In genomic region chr6:169391473-169392071, GRCh38 we compare ENCODE assay signal across 20 cellular contexts.
DNase-seq lines count a peak whose midpoint lies in the region; ATAC-seq and TF ChIP-seq lines count a peak whose summit lies in the region.
"Had no signal": no experiment of that assay in that cellular context is flagged by ENCODE, and none has a peak within 500 bp of the region (broad histone marks: within the 10 kb centered on the region; RNA-seq: fewer than 3 reads in every experiment).

No MANE protein-coding gene starts in this region.

- TF ChIP-seq CTCF in MM.1S (IDR thresholded peaks at IDR 0.05; ENCODE audit: low read length) (no peak), fibroblast of mammary gland (conservative IDR thresholded peaks at IDR 0.05; ENCODE audit: control insufficient read depth, insufficient read depth, low read depth, low read length) (no peak)

- H4K20me1 ChIP-seq in MM.1S (ENCODE audit: insufficient read depth, low read length) = no peaks in the 10 kb centered on the region

- no peak overlapping the region for H2AFZ ChIP-seq in MM.1S (ENCODE audit: low read length)

- H3K79me2 ChIP-seq in MM.1S (ENCODE audit: low read length) = no peaks in the 10 kb centered on the region

- no peaks in the 10 kb centered on the region for H3F3A ChIP-seq in MM.1S (ENCODE audit: insufficient read depth, low read length)

- no peaks in the 10 kb centered on the region for H3K9me3 ChIP-seq in MM.1S (replicated peaks; ENCODE audit: insufficient read depth, low read length)
- H3K9me3 ChIP-seq: BE2C had no signal

- no peak overlapping the region for H3K9ac ChIP-seq in MM.1S (ENCODE audit: low read length)

- no peaks in the 10 kb centered on the region for H3K27me3 ChIP-seq in MM.1S (replicated peaks; ENCODE audit: insufficient read depth, low read length)
- H3K27me3 ChIP-seq: BE2C had no signal

- no peak overlapping the region for H3K27ac ChIP-seq in MM.1S (ENCODE audit: low read length)
- H3K27ac ChIP-seq: HL-60 had no signal

- no peaks in the 10 kb centered on the region for H3K36me3 ChIP-seq in MM.1S (replicated peaks; ENCODE audit: insufficient read depth, low read length)
- H3K36me3 ChIP-seq: BE2C had no signal

- H3K4me1 ChIP-seq in MM.1S (ENCODE audit: low read length) = no peaks in the 10 kb centered on the region; the same call in 1 of the 2 replicates
- H3K4me1 ChIP-seq: BE2C had no signal

- no peaks in the 10 kb centered on the region for H3K9me2 ChIP-seq in MM.1S (replicated peaks; ENCODE audit: insufficient read depth, low read length)

- DNase-seq in MM.1S (peak; percentile 34), amniotic epithelial cell (ENCODE audit: low read depth) (peak; percentile 28), fibroblast of mammary gland (ENCODE audit: low read depth) (peak; percentile 24), NCI-H774 (lab: John Stamatoyannopoulos, UW) (no peak), cerebellar cortex (ENCODE audit: low spot score) (no peak), NCI-H82 treated with DMSO at 0.1 percent for 48 hours (lab: John Stamatoyannopoulos, UW; ENCODE audit: unreplicated experiment) (no peak)
- no peak for DNase-seq in stimulated activated naive CD8-positive, alpha-beta T cell treated with anti-CD3 and anti-CD28 coated beads, Interleukin-15, Interleukin-2, amounts not matched to agents 100 U/mL and 50 U/mL, for 24 hours
- DNase-seq: ACHN; BE2C; C1 segment of cervical spinal cord; CD4-positive, CD25-positive, alpha-beta regulatory T cell; CD8-positive, alpha-beta memory T cell; COR-L47; DMS 273 treated with DMSO at 0.1 percent for 48 hours; DMS53; DND-41; EL; H9 had no signal

- H3K4me2 ChIP-seq in MM.1S (ENCODE audit: low read depth, low read length) = no peak overlapping the region

- no peak for ATAC-seq in stimulated activated naive CD8-positive, alpha-beta T cell treated with anti-CD3 and anti-CD28 coated beads, Interleukin-15, Interleukin-2, amounts not matched to agents 100 U/mL and 50 U/mL, for 24 hours
- ATAC-seq: GM12878 had no signal

- H3K4me3 ChIP-seq in MM.1S (ENCODE audit: low read length) (no peak overlapping the region), fibroblast of mammary gland (ENCODE audit: control insufficient read depth, low read depth, low read length) (no peak overlapping the region)
- H3K4me3 ChIP-seq: GM12878 had no signal

Comparison
In these comparisons a context has a peak if more than half of its experiments do, and no peak if none do; other contexts are left out.
1. DNase-seq: peak in MM.1S (single experiment), amniotic epithelial cell (single experiment) and fibroblast of mammary gland (single experiment); none in NCI-H774 (single experiment), cerebellar cortex (single experiment), NCI-H82 treated with DMSO at 0.1 percent for 48 hours (single experiment) and stimulated activated naive CD8-positive, alpha-beta T cell treated with anti-CD3 and anti-CD28 coated beads, Interleukin-15, Interleukin-2, amounts not matched to agents 100 U/mL and 50 U/mL, for 24 hours (single experiment).